In the genomic region with DNA sequence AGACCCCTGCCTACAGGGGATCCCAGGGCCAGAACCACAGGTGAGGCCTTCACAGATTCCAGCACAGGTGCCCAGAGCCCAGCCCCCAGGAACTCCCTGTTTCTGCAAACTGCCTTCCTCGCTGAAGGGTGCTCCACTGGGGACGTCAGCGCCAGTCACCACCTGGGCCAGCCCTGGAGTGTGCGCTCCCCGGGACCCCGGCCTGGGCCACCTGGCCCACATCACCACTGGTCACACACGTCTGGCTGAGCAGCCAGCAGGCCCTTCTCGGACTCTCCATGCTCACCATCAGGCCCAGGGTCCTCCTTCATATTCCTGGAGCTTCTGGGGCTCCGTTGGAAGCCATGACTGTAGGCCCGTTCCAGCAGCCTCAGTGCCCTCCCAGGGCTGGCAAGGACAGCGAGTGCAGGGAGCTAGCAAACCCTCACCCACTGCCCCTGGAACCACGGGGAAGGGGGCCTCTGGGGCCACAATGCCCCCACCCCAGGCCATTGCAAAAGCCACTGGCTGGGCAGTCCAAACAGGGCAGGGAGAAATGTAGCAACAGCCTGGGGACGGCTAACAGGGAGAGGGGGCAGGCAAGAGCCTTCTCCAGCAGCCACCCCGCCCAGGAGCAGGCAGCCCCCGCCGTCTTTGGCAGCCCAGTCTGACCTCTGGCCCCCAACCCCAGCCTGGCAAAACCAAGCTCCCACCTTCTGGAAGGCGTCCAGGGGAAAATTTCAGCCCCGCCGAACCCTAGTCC, we compare ENCODE assay signal across 8 cellular contexts. TPM values are rescaled to one million over a fixed set of nuclear protein-coding genes. Genes with fewer than 3 reads are reported as not detected.
DNase-seq lines count a peak whose midpoint lies in the region; ATAC-seq, FAIRE-seq and TF ChIP-seq lines count a peak whose summit lies in the region.

No MANE protein-coding gene starts in this region.

- no peaks in the 10 kb centered on the region for H3K27me3 ChIP-seq in GM12878 (replicated peaks in 1 of 2; ENCODE audit: control insufficient read depth in 2 of 2, insufficient read depth in 2 of 2, low read length in 1 of 2)
- H3K27me3 ChIP-seq in liver (ENCODE audit: control insufficient read depth in 4 of 4, insufficient read depth in 4 of 4, low read length in 3 of 4), result no peaks in the 10 kb centered on the region

- intact Hi-C loops in Right ventricle myocardium superior (cut with DNase I), result loop anchor here (5.0 kb wide), 1 partner anchor 41 kb away; no protein-coding TSS in a partner anchor
- intact Hi-C loops in left ventricle myocardium superior (cut with micrococcal nuclease), result no loop called here
- intact Hi-C loops in GM12878 (cut with micrococcal nuclease; ENCODE audit: unreplicated experiment), result loop anchor here (5.0 kb wide), 1 partner anchor 199 kb away; no protein-coding TSS in a partner anchor

- RAD21 ChIA-PET in GM12878 (lab: Charles Lee; ENCODE audit: unreplicated experiment), result no interaction called here

- H3K27ac ChIP-seq in GM12878 (ENCODE audit: control insufficient read depth, insufficient read depth) (peak overlapping the region; percentile 55; the same call in 1 of the 2 replicates), liver (ENCODE audit: low read depth in 1 of 2, low read length in 2 of 2) (peak overlapping the region; percentile 89 to 92), urinary bladder (ENCODE audit: low read depth) (no peak overlapping the region)

- in situ Hi-C loops in GM12878 (cut with MboI), result no loop called here

- SMC1A ChIA-PET in GM12878 (lab: Charles Lee; ENCODE audit: uncharacterized antibody, unreplicated experiment), result interaction anchor here (1.4 kb wide), 1 partner anchor 42 kb away, joined by 3 read pairs; no protein-coding TSS in a partner anchor

- no peaks in the 10 kb centered on the region; the same call in none of the 2 replicates for H4K20me1 ChIP-seq in GM12878 (ENCODE audit: control insufficient read depth, insufficient read depth)

- FAIRE-seq in GM12878 (lab: Jason Lieb, UNC), result no peak

- H3K9me3 ChIP-seq in GM12878 (replicated peaks; ENCODE audit: control insufficient read depth, insufficient read depth, low read length) (no peaks in the 10 kb centered on the region), liver (ENCODE audit: control insufficient read depth in 4 of 4, low read length in 3 of 4) (no peaks in the 10 kb centered on the region)

- ATAC-seq in Right ventricle myocardium superior (ENCODE audit: poor library complexity) (peak; percentile 4), left ventricle myocardium superior (no peak), GM12878 (0 out of 3 replicates have a peak, but pooled peaks have one; percentile 6)

- H3K36me3 ChIP-seq in GM12878 (ENCODE audit: control insufficient read depth in 2 of 2, insufficient read depth in 2 of 2, low read length in 1 of 2), result no peaks in the 10 kb centered on the region
- H3K36me3 ChIP-seq in liver (ENCODE audit: control insufficient read depth in 4 of 4, insufficient read depth in 3 of 4, low read depth in 1 of 4, low read length in 3 of 4), result no peaks in the 10 kb centered on the region
- H3K36me3 ChIP-seq in urinary bladder (ENCODE audit: insufficient read depth), result no peaks in the 10 kb centered on the region

- CTCF ChIA-PET in GM12878 (lab: Yijun Ruan, JAX), result interaction anchor here (0.7 to 3.0 kb wide), 8 partner anchors 11 to 45 kb away, joined by 3 to 13 read pairs (median 4); no protein-coding TSS in a partner anchor

- WGBS in GM12878 (ENCODE audit: insufficient coverage, insufficient replicate concordance, low lambda C conversion rate, missing lambda C conversion rate), result 45% methylated on average over 19 of the region's 19 CpGs
- WGBS in liver, result 24% methylated on average over 19 of the region's 19 CpGs
- WGBS in urinary bladder, result 50% methylated on average over 19 of the region's 19 CpGs

- DNase-seq in Right ventricle myocardium superior (no peak), left ventricle myocardium superior (no peak), GM12878 (ENCODE audit: low read depth, low spot score) (no peak), LoVo (ENCODE audit: low spot score) (no peak), NK-92 (lab: John Stamatoyannopoulos, UW; ENCODE audit: unreplicated experiment) (no peak)
- no peak for DNase-seq in stimulated activated naive CD4-positive, alpha-beta T cell treated with Interleukin-2 at 50 U/mL for 16 hours (lab: John Stamatoyannopoulos, UW)

- no TSS peak for BruUV-seq in GM12878 (replicated peaks; lab: Mats Ljungman, UMichigan)

- peak overlapping the region; percentile 82; the same call in 1 of the 2 replicates for H2AFZ ChIP-seq in GM12878 (ENCODE audit: control insufficient read depth, low read depth, low read length)

- no peak for TF ChIP-seq EP300 in GM12878 (IDR thresholded peaks at IDR 0.05; ENCODE audit: borderline replicate concordance in 1 of 2, control insufficient read depth in 1 of 2, low read depth in 2 of 2, low read length in 2 of 2)

- peak overlapping the region; percentile 90 for H3K4me2 ChIP-seq in GM12878 (ENCODE audit: control insufficient read depth, insufficient read depth)

- H3K4me3 ChIP-seq in GM12878, result peak overlapping the region; percentile 99
- H3K4me3 ChIP-seq in liver (ENCODE audit: low read depth in 1 of 3, low read length in 3 of 3), result peak overlapping the region; percentile 78 to 89 (median 84)
- peak overlapping the region; percentile 80 for H3K4me3 ChIP-seq in urinary bladder (ENCODE audit: low read depth, low read length)

- H3K79me2 ChIP-seq in GM12878 (ENCODE audit: control insufficient read depth, insufficient read depth, low read length), result peaks cover 7% of the 10 kb centered on the region

- no peak for TF ChIP-seq CTCF in GM12878 (IDR thresholded peaks at IDR 0.05 in 2 of 3, conservative IDR thresholded peaks at IDR 0.05 in 1 of 3; ENCODE audit: control insufficient read depth in 2 of 3, extremely low read depth in 1 of 3, insufficient read depth in 1 of 3, low read depth in 3 of 3, low read length in 3 of 3)
- TF ChIP-seq CTCF in liver (IDR thresholded peaks at IDR 0.05; ENCODE audit: low read depth, low read length, missing input control), result no peak

- TF ChIP-seq POLR2A in GM12878 (IDR thresholded peaks at IDR 0.05; ENCODE audit: low read depth, low read length), result no peak

- POLR2A ChIA-PET in GM12878 (lab: Charles Lee), result interaction anchor here (0.8 kb wide), 1 partner anchor 129 kb away, joined by 3 read pairs; no protein-coding TSS in a partner anchor

- no peak for TF ChIP-seq RAD21 in GM12878 (IDR thresholded peaks at IDR 0.05; ENCODE audit: insufficient read depth, low read depth, low read length)
- TF ChIP-seq RAD21 in liver (IDR thresholded peaks at IDR 0.05), result peak in 1 of 2 donors; percentile 5

- H3K4me1 ChIP-seq in GM12878 (ENCODE audit: control insufficient read depth, insufficient read depth, low read length) (peaks cover 16% of the 10 kb centered on the region), liver (ENCODE audit: control insufficient read depth in 4 of 4, insufficient read depth in 4 of 4, low read length in 3 of 4) (peaks cover 51 to 81% (median 69%) of the 10 kb centered on the region in 4 donors), urinary bladder (ENCODE audit: insufficient read depth) (no peaks in the 10 kb centered on the region)

- H3K9ac ChIP-seq in GM12878 (ENCODE audit: control insufficient read depth, insufficient read depth, low read length) (peak overlapping the region; percentile 71), liver (ENCODE audit: low read depth in 1 of 2, low read length in 2 of 2) (peak overlapping the region; percentile 57 to 79)

RNA-seq across cellular contexts. Expression of a gene that starts 1.3 kb away (rescaled TPM):
- total RNA-seq in Right ventricle myocardium superior, result 48.6 TPM
- total RNA-seq in left ventricle myocardium superior, result 53.8 TPM
- 16.2 and 18.7 TPM in 2 replicates for total RNA-seq in GM12878 (2013; cell fraction: nucleolus; rRNA removed)
- total RNA-seq in GM12878 (2014; rRNA removed), result 16.2 and 18.9 TPM in 2 replicates
- 6.8 and 7.1 TPM in 2 replicates for total RNA-seq in GM12878 (2014; rRNA removed; fragmentation: Illumina TruSeq; extraction: Trizol)
- total RNA-seq in GM12878 (2021), result 22.5 TPM in 2 replicates
- polyA plus RNA-seq in GM12878 (2011; ENCODE audit: low read depth), result 3.2 TPM
- 6.5 and 17.5 TPM in 2 replicates for polyA plus RNA-seq in GM12878 (2011; rRNA removed)
- 26.4 and 33.7 TPM in 2 replicates for polyA plus RNA-seq in GM12878 (2011; cell fraction: cytosol; rRNA removed)
- 27.6 and 27.8 TPM in 2 replicates for polyA plus RNA-seq in GM12878 (2011; cell fraction: nucleus; rRNA removed)
- 13.6 and 14.9 TPM in 2 replicates for polyA plus RNA-seq in GM12878 (2012)
- polyA plus RNA-seq in GM12878 (2014; fragmentation: Illumina TruSeq; extraction: Trizol), result 0.92 and 6.0 TPM in 2 replicates
- under 1 TPM; 0.10 to 0.47 TPM for polyA plus RNA-seq in GM12878 (2014; fragmentation: Nextera tagmentation; extraction: Ambion mirVana)
- 25.4 and 28.5 TPM in 2 replicates for polyA plus RNA-seq in GM12878 (2014; rRNA removed)
- polyA plus RNA-seq in GM12878 (2016; fragmentation: Nextera tagmentation; extraction: Ambion mirVana), result 10 to 100 TPM; 19.5 to 23.7 TPM
- 11.4 and 17.3 TPM in 2 replicates for polyA minus RNA-seq in GM12878 (2011; rRNA and poly(A)+ RNA removed)
- polyA minus RNA-seq in GM12878 (2011; cell fraction: cytosol; rRNA and poly(A)+ RNA removed), result 7.8 and 9.6 TPM in 2 replicates
- polyA minus RNA-seq in GM12878 (2011; cell fraction: nucleus; rRNA and poly(A)+ RNA removed), result 7.3 and 8.8 TPM in 2 replicates
- 100 to 1,000 TPM in 1 of 2 donors, 10 to 100 TPM in 1; 75.1 to 213 TPM for total RNA-seq in liver
- 100 to 1,000 TPM; 211 to 222 TPM for polyA plus RNA-seq in liver
- 9.8 TPM for total RNA-seq in urinary bladder
- polyA plus RNA-seq in urinary bladder, result 78.9 TPM

RNA-seq across cellular contexts. Expression of a gene that starts 23.2 kb away (rescaled TPM):
- total RNA-seq in Right ventricle myocardium superior (61.5 TPM), left ventricle myocardium superior (63.8 TPM), GM12878 (2014; rRNA removed) (0.06 and 0.16 TPM in 2 replicates), GM12878 (2014; rRNA removed; fragmentation: Illumina TruSeq; extraction: Trizol) (not detected in 2 replicates), GM12878 (2021) (0.46 and 0.64 TPM in 2 replicates), liver (10 to 100 TPM; 34.5 to 38.5 TPM), urinary bladder (43.6 TPM)
- not detected in 2 replicates for total RNA-seq in GM12878 (2013; cell fraction: nucleolus; rRNA removed)
- polyA plus RNA-seq in GM12878 (2011; ENCODE audit: low read depth), result not detected
- polyA plus RNA-seq in GM12878 (2011; rRNA removed) (0.06 and 0.11 TPM in 2 replicates), GM12878 (2014; fragmentation: Illumina TruSeq; extraction: Trizol) (not detected in 2 replicates), GM12878 (2014; fragmentation: Nextera tagmentation; extraction: Ambion mirVana) (not detected), GM12878 (2014; rRNA removed) (0.27 TPM in 1 of 2 replicates, not detected in the other), GM12878 (2016; fragmentation: Nextera tagmentation; extraction: Ambion mirVana) (under 1 TPM in 1 of 2 experiments, not detected in 1; 0.19 TPM), liver (10 to 100 TPM; 32.1 to 39.7 TPM), urinary bladder (138 TPM)
- 0.20 and 0.30 TPM in 2 replicates for polyA plus RNA-seq in GM12878 (2011; cell fraction: cytosol; rRNA removed)
- 0.41 and 0.51 TPM in 2 replicates for polyA plus RNA-seq in GM12878 (2011; cell fraction: nucleus; rRNA removed)
- polyA plus RNA-seq in GM12878 (2012), result 0.16 and 0.39 TPM in 2 replicates
- polyA minus RNA-seq in GM12878 (2011; rRNA and poly(A)+ RNA removed), result 0.36 TPM in 1 of 2 replicates, not detected in the other
- 0.94 and 1.2 TPM in 2 replicates for polyA minus RNA-seq in GM12878 (2011; cell fraction: cytosol; rRNA and poly(A)+ RNA removed)
- polyA minus RNA-seq in GM12878 (2011; cell fraction: nucleus; rRNA and poly(A)+ RNA removed), result 0.96 TPM in 1 of 2 replicates, not detected in the other

RNA-seq across cellular contexts. Expression of a gene that starts 26.4 kb away (rescaled TPM):
- total RNA-seq in Right ventricle myocardium superior (15.1 TPM), left ventricle myocardium superior (22.3 TPM), GM12878 (2014; rRNA removed) (0.11 and 0.28 TPM in 2 replicates), GM12878 (2014; rRNA removed; fragmentation: Illumina TruSeq; extraction: Trizol) (0.09 TPM in 2 replicates), GM12878 (2021) (0.21 and 0.32 TPM in 2 replicates), liver (10 to 100 TPM in 1 of 2 donors, 1 to 10 TPM in 1; 6.4 to 19.7 TPM), urinary bladder (10.8 TPM)
- total RNA-seq in GM12878 (2013; cell fraction: nucleolus; rRNA removed), result 0.32 and 0.58 TPM in 2 replicates
- 0.37 TPM for polyA plus RNA-seq in GM12878 (2011; ENCODE audit: low read depth)
- polyA plus RNA-seq in GM12878 (2011; rRNA removed) (0.06 and 0.12 TPM in 2 replicates), GM12878 (2014; fragmentation: Illumina TruSeq; extraction: Trizol) (not detected in 2 replicates), GM12878 (2014; fragmentation: Nextera tagmentation; extraction: Ambion mirVana) (not detected), GM12878 (2014; rRNA removed) (0.16 and 0.20 TPM in 2 replicates), GM12878 (2016; fragmentation: Nextera tagmentation; extraction: Ambion mirVana) (under 1 TPM; 0.08 to 0.13 TPM), liver (1 to 10 TPM; 2.3 to 4.1 TPM), urinary bladder (18.9 TPM)
- 0.15 and 0.30 TPM in 2 replicates for polyA plus RNA-seq in GM12878 (2011; cell fraction: cytosol; rRNA removed)
- polyA plus RNA-seq in GM12878 (2011; cell fraction: nucleus; rRNA removed), result 1.1 and 1.4 TPM in 2 replicates
- polyA plus RNA-seq in GM12878 (2012), result 0.85 and 1.1 TPM in 2 replicates
- polyA minus RNA-seq in GM12878 (2011; rRNA and poly(A)+ RNA removed), result 0.15 and 0.22 TPM in 2 replicates
- polyA minus RNA-seq in GM12878 (2011; cell fraction: cytosol; rRNA and poly(A)+ RNA removed), result not detected in 2 replicates
- 0.12 and 0.19 TPM in 2 replicates for polyA minus RNA-seq in GM12878 (2011; cell fraction: nucleus; rRNA and poly(A)+ RNA removed)

RNA-seq across cellular contexts. Expression of a gene that starts 56.8 kb away (rescaled TPM):
- total RNA-seq in Right ventricle myocardium superior (7.7 TPM), left ventricle myocardium superior (10.6 TPM), GM12878 (2014; rRNA removed) (0.06 TPM in 1 of 2 replicates, not detected in the other), GM12878 (2014; rRNA removed; fragmentation: Illumina TruSeq; extraction: Trizol) (0.18 and 0.28 TPM in 2 replicates), GM12878 (2021) (0.21 and 0.51 TPM in 2 replicates), liver (under 1 TPM; 0.08 to 0.14 TPM), urinary bladder (not detected)
- total RNA-seq in GM12878 (2013; cell fraction: nucleolus; rRNA removed), result 1.1 and 1.3 TPM in 2 replicates
- polyA plus RNA-seq in GM12878 (2011; ENCODE audit: low read depth), result 0.14 TPM
- polyA plus RNA-seq in GM12878 (2011; rRNA removed) (1.3 TPM in 2 replicates), GM12878 (2014; fragmentation: Illumina TruSeq; extraction: Trizol) (0.16 TPM in 1 of 2 replicates, not detected in the other), GM12878 (2014; fragmentation: Nextera tagmentation; extraction: Ambion mirVana) (under 1 TPM in 1 of 2 experiments, not detected in 1; 0.11 TPM), GM12878 (2014; rRNA removed) (0.06 and 0.35 TPM in 2 replicates), GM12878 (2016; fragmentation: Nextera tagmentation; extraction: Ambion mirVana) (1 to 10 TPM in 1 of 2 experiments, under 1 TPM in 1; 0.39 to 1.1 TPM), liver (under 1 TPM; 0.11 to 0.12 TPM), urinary bladder (11.3 TPM)
- polyA plus RNA-seq in GM12878 (2011; cell fraction: cytosol; rRNA removed), result 2.2 TPM in 2 replicates
- polyA plus RNA-seq in GM12878 (2011; cell fraction: nucleus; rRNA removed), result 2.0 and 2.8 TPM in 2 replicates
- polyA plus RNA-seq in GM12878 (2012), result 0.37 and 0.56 TPM in 2 replicates
- polyA minus RNA-seq in GM12878 (2011; rRNA and poly(A)+ RNA removed), result 1.2 and 1.7 TPM in 2 replicates
- 0.67 TPM in 1 of 2 replicates, not detected in the other for polyA minus RNA-seq in GM12878 (2011; cell fraction: cytosol; rRNA and poly(A)+ RNA removed)
- polyA minus RNA-seq in GM12878 (2011; cell fraction: nucleus; rRNA and poly(A)+ RNA removed), result 0.19 and 1.1 TPM in 2 replicates

Comparison
In these comparisons a context has a peak if more than half of its experiments do, and no peak if none do; other contexts are left out.
1. RNA of a gene that starts 23.2 kb away (total RNA-seq): 63.8 TPM in left ventricle myocardium superior (single experiment), 61.5 TPM in Right ventricle myocardium superior (single experiment), 43.6 TPM in urinary bladder (single experiment) and 34.5 to 38.5 TPM in liver; 0.06 to 0.64 TPM in GM12878; every median in the first group is over 10 times any median in the second.
2. Peak in every context shown above with its lines, with median percentiles within 50 percentile points of each other: H3K4me3 ChIP-seq.